In the genomic region with DNA sequence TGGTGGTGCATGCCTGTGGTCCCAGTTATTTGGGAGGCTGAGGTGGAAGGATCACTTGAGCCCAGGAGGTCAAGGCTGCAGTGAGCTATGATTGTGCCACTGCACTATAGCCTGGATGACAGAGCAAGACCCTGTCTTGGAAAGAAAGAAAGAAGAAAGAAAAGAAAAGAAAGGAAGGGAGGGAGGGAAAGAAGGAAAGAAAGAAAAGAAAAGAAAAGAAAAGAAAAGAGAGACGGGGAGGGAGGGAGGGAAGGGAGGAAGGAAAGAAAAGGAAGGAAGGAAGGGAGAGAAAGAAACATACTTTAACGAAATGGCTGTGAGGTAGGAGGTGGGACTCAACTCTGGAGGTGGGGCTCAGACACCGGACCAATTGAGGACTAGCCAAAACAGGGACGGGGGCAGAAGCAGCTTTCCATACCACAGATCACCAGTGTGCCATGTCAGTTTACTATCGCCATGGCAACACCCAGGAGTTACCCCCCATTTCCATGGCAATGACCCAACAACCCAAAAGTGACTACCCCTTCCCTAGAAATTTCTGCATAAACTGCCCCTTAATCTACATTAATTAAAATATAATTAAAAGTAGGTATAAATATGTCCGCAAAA, we compare ENCODE assay signal across 1 cellular context.
TF ChIP-seq lines count a peak whose summit lies in the region.

No MANE protein-coding gene starts in this region.

TF ChIP-seq in K562, 482 proteins besides CTCF, POLR2A, EP300 and RAD21 (continued from another document):
- TF ChIP-seq, protein P1, sequence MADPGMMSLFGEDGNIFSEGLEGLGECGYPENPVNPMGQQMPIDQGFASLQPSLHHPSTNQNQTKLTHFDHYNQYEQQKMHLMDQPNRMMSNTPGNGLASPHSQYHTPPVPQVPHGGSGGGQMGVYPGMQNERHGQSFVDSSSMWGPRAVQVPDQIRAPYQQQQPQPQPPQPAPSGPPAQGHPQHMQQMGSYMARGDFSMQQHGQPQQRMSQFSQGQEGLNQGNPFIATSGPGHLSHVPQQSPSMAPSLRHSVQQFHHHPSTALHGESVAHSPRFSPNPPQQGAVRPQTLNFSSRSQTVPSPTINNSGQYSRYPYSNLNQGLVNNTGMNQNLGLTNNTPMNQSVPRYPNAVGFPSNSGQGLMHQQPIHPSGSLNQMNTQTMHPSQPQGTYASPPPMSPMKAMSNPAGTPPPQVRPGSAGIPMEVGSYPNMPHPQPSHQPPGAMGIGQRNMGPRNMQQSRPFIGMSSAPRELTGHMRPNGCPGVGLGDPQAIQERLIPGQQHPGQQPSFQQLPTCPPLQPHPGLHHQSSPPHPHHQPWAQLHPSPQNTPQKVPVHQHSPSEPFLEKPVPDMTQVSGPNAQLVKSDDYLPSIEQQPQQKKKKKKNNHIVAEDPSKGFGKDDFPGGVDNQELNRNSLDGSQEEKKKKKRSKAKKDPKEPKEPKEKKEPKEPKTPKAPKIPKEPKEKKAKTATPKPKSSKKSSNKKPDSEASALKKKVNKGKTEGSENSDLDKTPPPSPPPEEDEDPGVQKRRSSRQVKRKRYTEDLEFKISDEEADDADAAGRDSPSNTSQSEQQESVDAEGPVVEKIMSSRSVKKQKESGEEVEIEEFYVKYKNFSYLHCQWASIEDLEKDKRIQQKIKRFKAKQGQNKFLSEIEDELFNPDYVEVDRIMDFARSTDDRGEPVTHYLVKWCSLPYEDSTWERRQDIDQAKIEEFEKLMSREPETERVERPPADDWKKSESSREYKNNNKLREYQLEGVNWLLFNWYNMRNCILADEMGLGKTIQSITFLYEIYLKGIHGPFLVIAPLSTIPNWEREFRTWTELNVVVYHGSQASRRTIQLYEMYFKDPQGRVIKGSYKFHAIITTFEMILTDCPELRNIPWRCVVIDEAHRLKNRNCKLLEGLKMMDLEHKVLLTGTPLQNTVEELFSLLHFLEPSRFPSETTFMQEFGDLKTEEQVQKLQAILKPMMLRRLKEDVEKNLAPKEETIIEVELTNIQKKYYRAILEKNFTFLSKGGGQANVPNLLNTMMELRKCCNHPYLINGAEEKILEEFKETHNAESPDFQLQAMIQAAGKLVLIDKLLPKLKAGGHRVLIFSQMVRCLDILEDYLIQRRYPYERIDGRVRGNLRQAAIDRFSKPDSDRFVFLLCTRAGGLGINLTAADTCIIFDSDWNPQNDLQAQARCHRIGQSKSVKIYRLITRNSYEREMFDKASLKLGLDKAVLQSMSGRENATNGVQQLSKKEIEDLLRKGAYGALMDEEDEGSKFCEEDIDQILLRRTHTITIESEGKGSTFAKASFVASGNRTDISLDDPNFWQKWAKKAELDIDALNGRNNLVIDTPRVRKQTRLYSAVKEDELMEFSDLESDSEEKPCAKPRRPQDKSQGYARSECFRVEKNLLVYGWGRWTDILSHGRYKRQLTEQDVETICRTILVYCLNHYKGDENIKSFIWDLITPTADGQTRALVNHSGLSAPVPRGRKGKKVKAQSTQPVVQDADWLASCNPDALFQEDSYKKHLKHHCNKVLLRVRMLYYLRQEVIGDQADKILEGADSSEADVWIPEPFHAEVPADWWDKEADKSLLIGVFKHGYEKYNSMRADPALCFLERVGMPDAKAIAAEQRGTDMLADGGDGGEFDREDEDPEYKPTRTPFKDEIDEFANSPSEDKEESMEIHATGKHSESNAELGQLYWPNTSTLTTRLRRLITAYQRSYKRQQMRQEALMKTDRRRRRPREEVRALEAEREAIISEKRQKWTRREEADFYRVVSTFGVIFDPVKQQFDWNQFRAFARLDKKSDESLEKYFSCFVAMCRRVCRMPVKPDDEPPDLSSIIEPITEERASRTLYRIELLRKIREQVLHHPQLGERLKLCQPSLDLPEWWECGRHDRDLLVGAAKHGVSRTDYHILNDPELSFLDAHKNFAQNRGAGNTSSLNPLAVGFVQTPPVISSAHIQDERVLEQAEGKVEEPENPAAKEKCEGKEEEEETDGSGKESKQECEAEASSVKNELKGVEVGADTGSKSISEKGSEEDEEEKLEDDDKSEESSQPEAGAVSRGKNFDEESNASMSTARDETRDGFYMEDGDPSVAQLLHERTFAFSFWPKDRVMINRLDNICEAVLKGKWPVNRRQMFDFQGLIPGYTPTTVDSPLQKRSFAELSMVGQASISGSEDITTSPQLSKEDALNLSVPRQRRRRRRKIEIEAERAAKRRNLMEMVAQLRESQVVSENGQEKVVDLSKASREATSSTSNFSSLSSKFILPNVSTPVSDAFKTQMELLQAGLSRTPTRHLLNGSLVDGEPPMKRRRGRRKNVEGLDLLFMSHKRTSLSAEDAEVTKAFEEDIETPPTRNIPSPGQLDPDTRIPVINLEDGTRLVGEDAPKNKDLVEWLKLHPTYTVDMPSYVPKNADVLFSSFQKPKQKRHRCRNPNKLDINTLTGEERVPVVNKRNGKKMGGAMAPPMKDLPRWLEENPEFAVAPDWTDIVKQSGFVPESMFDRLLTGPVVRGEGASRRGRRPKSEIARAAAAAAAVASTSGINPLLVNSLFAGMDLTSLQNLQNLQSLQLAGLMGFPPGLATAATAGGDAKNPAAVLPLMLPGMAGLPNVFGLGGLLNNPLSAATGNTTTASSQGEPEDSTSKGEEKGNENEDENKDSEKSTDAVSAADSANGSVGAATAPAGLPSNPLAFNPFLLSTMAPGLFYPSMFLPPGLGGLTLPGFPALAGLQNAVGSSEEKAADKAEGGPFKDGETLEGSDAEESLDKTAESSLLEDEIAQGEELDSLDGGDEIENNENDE (IDR thresholded peaks at IDR 0.05; ENCODE audit: low read depth, low read length), result no peak
